ENCODE assay signal across 2 cellular contexts in the genomic region with DNA sequence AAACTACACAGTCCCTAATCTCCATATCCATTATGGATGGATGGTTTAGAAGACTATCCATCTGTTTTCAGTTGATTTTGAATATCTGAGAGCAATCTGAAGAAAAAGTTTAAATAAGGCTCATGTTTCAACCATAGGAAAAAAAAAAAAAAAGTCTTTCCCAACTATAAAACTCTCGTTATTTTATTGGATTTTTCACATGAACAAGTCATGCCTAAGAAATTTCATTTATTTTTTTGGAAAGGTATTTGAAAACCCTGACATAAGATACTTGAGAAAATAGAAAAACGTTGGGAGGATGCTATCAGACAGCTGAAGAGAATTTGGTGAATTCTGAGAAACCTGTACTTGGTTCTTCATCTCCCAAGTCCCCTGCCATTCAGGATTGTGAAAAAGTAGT.
TF ChIP-seq lines count a peak whose summit lies in the region.

No MANE protein-coding gene starts in this region.

TF ChIP-seq in HEK293, 187 proteins besides CTCF, POLR2A, EP300 and RAD21:
- TF ChIP-seq, protein P1, sequence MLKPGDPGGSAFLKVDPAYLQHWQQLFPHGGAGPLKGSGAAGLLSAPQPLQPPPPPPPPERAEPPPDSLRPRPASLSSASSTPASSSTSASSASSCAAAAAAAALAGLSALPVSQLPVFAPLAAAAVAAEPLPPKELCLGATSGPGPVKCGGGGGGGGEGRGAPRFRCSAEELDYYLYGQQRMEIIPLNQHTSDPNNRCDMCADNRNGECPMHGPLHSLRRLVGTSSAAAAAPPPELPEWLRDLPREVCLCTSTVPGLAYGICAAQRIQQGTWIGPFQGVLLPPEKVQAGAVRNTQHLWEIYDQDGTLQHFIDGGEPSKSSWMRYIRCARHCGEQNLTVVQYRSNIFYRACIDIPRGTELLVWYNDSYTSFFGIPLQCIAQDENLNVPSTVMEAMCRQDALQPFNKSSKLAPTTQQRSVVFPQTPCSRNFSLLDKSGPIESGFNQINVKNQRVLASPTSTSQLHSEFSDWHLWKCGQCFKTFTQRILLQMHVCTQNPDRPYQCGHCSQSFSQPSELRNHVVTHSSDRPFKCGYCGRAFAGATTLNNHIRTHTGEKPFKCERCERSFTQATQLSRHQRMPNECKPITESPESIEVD (tag by site-specific recombination; IDR thresholded peaks at IDR 0.05) = peak; percentile 54; the same call in 1 of the 2 replicates
- TF ChIP-seq, protein P2, sequence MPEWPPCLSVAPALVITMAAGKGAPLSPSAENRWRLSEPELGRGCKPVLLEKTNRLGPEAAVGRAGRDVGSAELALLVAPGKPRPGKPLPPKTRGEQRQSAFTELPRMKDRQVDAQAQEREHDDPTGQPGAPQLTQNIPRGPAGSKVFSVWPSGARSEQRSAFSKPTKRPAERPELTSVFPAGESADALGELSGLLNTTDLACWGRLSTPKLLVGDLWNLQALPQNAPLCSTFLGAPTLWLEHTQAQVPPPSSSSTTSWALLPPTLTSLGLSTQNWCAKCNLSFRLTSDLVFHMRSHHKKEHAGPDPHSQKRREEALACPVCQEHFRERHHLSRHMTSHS (tag by site-specific recombination; IDR thresholded peaks at IDR 0.05) = no peak
TF ChIP-seq in HEK293: peak in this region for 1.

TF ChIP-seq in K562, 482 proteins besides CTCF, POLR2A, EP300 and RAD21:
- TF ChIP-seq, protein P3, sequence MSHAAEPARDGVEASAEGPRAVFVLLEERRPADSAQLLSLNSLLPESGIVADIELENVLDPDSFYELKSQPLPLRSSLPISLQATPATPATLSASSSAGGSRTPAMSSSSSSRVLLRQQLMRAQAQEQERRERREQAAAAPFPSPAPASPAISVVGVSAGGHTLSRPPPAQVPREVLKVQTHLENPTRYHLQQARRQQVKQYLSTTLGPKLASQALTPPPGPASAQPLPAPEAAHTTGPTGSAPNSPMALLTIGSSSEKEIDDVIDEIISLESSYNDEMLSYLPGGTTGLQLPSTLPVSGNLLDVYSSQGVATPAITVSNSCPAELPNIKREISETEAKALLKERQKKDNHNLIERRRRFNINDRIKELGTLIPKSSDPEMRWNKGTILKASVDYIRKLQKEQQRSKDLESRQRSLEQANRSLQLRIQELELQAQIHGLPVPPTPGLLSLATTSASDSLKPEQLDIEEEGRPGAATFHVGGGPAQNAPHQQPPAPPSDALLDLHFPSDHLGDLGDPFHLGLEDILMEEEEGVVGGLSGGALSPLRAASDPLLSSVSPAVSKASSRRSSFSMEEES (CRISPR knock-in tag; IDR thresholded peaks at IDR 0.05) = no peak
- TF ChIP-seq SAP30 (IDR thresholded peaks at IDR 0.05; ENCODE audit: borderline replicate concordance, insufficient read depth, low read depth, low read length, poor library complexity, severe bottlenecking) (no peak), POLR2AphosphoS2 (IDR thresholded peaks at IDR 0.05; ENCODE audit: low read length) (no peak), OTX1 (CRISPR knock-in tag; IDR thresholded peaks at IDR 0.05) (no peak), ZKSCAN8 (CRISPR knock-in tag; IDR thresholded peaks at IDR 0.05) (no peak)
- TF ChIP-seq, protein P4, sequence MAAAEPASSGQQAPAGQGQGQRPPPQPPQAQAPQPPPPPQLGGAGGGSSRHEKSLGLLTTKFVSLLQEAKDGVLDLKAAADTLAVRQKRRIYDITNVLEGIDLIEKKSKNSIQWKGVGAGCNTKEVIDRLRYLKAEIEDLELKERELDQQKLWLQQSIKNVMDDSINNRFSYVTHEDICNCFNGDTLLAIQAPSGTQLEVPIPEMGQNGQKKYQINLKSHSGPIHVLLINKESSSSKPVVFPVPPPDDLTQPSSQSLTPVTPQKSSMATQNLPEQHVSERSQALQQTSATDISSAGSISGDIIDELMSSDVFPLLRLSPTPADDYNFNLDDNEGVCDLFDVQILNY (CRISPR knock-in tag; IDR thresholded peaks at IDR 0.05) = no peak
- TF ChIP-seq, protein P5, sequence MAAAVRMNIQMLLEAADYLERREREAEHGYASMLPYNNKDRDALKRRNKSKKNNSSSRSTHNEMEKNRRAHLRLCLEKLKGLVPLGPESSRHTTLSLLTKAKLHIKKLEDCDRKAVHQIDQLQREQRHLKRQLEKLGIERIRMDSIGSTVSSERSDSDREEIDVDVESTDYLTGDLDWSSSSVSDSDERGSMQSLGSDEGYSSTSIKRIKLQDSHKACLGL (CRISPR knock-in tag; IDR thresholded peaks at IDR 0.05; ENCODE audit: borderline replicate concordance, poor library complexity, severe bottlenecking) = no peak
- TF ChIP-seq, protein P6, sequence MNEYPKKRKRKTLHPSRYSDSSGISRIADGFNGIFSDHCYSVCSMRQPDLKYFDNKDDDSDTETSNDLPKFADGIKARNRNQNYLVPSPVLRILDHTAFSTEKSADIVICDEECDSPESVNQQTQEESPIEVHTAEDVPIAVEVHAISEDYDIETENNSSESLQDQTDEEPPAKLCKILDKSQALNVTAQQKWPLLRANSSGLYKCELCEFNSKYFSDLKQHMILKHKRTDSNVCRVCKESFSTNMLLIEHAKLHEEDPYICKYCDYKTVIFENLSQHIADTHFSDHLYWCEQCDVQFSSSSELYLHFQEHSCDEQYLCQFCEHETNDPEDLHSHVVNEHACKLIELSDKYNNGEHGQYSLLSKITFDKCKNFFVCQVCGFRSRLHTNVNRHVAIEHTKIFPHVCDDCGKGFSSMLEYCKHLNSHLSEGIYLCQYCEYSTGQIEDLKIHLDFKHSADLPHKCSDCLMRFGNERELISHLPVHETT (CRISPR knock-in tag; conservative IDR thresholded peaks at IDR 0.05 in 1 of 2, IDR thresholded peaks at IDR 0.05 in 1 of 2) = no peak
